ENCODE assay signal across 23 cellular contexts in the genomic region with DNA sequence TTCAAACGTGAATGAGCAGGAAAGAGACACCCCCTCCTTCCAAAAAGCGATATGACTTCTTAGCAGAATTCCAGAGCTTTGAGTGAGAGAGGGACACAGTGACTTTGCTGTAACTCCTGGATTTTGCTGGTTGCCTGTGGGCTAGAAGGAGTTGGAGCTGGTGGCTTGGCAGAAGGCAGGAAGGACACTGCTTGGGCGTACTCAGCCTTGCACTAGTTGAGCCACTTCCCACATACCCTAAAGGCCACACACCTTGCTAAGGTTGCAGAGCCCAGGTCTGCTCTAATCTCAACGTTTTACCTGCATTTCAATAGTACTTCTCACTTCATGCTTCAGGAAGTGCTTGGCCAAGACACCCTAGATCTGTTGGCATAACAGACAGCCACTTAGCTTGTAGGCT.
"Had no signal": no experiment of that assay in that cellular context is flagged by ENCODE, and none has a peak within 500 bp of the region (broad histone marks: within the 10 kb centered on the region; RNA-seq: fewer than 3 reads in every experiment).

No MANE protein-coding gene starts in this region.

- H3K4me2 ChIP-seq: neural progenitor cell had no signal

- H3K9me3 Mint-ChIP-seq: activated CD4-positive, alpha-beta memory T cell treated with anti-CD3 and anti-CD28 coated beads for 36 hours; activated naive CD8-positive, alpha-beta T cell treated with anti-CD3 and anti-CD28 coated beads, Interleukin-2, amount 50 U/mL, for 24 hours; activated T-helper 2 cell treated with anti-CD3 and anti-CD28 coated beads, Interferon-gamma antibody, Interleukin-2, Interleukin-4, amounts not matched to agents 10 μg/mL and 5 μg/mL and 100 μg/mL, durations not matched to agents 14 hours and 24 hours and 36 hours; memory B cell; type B pancreatic cell had no signal

- H3K4me1 ChIP-seq: neural progenitor cell, prostate gland had no signal

- ATAC-seq: activated naive CD8-positive, alpha-beta T cell treated with anti-CD3 and anti-CD28 coated beads, Interleukin-2, amount 50 U/mL, for 24 hours; heart right ventricle; SK-N-SH treated with all-trans-retinoic acid at 6 μM for 48 hours had no signal

- H3K27ac ChIP-seq: coronary artery, esophagus muscularis mucosa, heart right ventricle, left ventricle myocardium inferior, neural progenitor cell, prostate gland, right atrium auricular region had no signal

- H2AFZ ChIP-seq: neural progenitor cell had no signal

- H3K27me3 ChIP-seq: brain microvascular endothelial cell, esophagus muscularis mucosa, heart right ventricle, neural progenitor cell, right atrium auricular region had no signal

- H3K4me3 ChIP-seq: coronary artery, esophagus muscularis mucosa, heart right ventricle, left ventricle myocardium inferior, neural progenitor cell, prostate gland, right atrium auricular region had no signal

- H3K9me3 ChIP-seq: esophagus muscularis mucosa, heart right ventricle, left ventricle myocardium inferior, prostate gland, right atrium auricular region had no signal

- H3K27me3 Mint-ChIP-seq: activated CD4-positive, alpha-beta memory T cell treated with anti-CD3 and anti-CD28 coated beads for 36 hours; activated naive CD8-positive, alpha-beta T cell treated with anti-CD3 and anti-CD28 coated beads, Interleukin-2, amount 50 U/mL, for 24 hours; memory B cell; stimulated activated naive CD8-positive, alpha-beta T cell treated with anti-CD3 and anti-CD28 coated beads, Interleukin-15, Interleukin-2, amounts not matched to agents 100 ng/mL and 50 ng/mL, for 24 hours; type B pancreatic cell had no signal

- H3K4me1 Mint-ChIP-seq: neural progenitor cell had no signal

- DNase-seq: activated CD4-positive, alpha-beta memory T cell treated with anti-CD3 and anti-CD28 coated beads for 36 hours; activated CD4-positive, CD25-positive, alpha-beta regulatory T cell treated with anti-CD3 and anti-CD28 coated beads, Interleukin-2, amount 50 U/mL, for 72 hours; activated naive CD4-positive, alpha-beta T cell treated with Interleukin-2 at 50 U/mL for 16 hours; activated naive CD8-positive, alpha-beta T cell treated with anti-CD3 and anti-CD28 coated beads, Interleukin-2, amount 50 U/mL, for 24 hours; activated T-cell treated with anti-CD3 and anti-CD28 coated beads for 4 hours; anterior cingulate cortex; effector CD4-positive, alpha-beta T cell; heart right ventricle; kidney glomerular epithelial cell; left ventricle myocardium inferior; stimulated activated CD4-positive, alpha-beta T cell treated with anti-CD3 and anti-CD28 coated beads, Interleukin-12 subunit alpha, Interleukin-12 subunit beta, amount 100 ng/mL, for 4 hours; stimulated activated CD4-positive, alpha-beta T cell treated with anti-CD3 and anti-CD28 coated beads, Interleukin-1b, Interleukin-23, amount 100 ng/mL, for 48 hours had no signal

- H3K9ac ChIP-seq: neural progenitor cell had no signal

- H3K4me3 Mint-ChIP-seq: activated CD4-positive, alpha-beta memory T cell treated with anti-CD3 and anti-CD28 coated beads for 36 hours; activated naive CD8-positive, alpha-beta T cell treated with anti-CD3 and anti-CD28 coated beads, Interleukin-2, amount 50 U/mL, for 24 hours; memory B cell; neural progenitor cell; stimulated activated naive CD8-positive, alpha-beta T cell treated with anti-CD3 and anti-CD28 coated beads, Interleukin-15, Interleukin-2, amounts not matched to agents 100 ng/mL and 50 ng/mL, for 24 hours; type B pancreatic cell had no signal

- H3K36me3 ChIP-seq: brain microvascular endothelial cell, neural progenitor cell, prostate gland had no signal

- H3K27ac Mint-ChIP-seq: activated naive CD8-positive, alpha-beta T cell treated with anti-CD3 and anti-CD28 coated beads, Interleukin-2, amount 50 U/mL, for 24 hours; activated T-helper 2 cell treated with anti-CD3 and anti-CD28 coated beads, Interferon-gamma antibody, Interleukin-2, Interleukin-4, amounts not matched to agents 10 μg/mL and 5 μg/mL and 100 μg/mL, durations not matched to agents 14 hours and 24 hours and 36 hours; memory B cell; neural progenitor cell; stimulated activated naive CD8-positive, alpha-beta T cell treated with anti-CD3 and anti-CD28 coated beads, Interleukin-15, Interleukin-2, amounts not matched to agents 100 ng/mL and 50 ng/mL, for 24 hours; type B pancreatic cell had no signal
